Comparison of ENCODE assay signal across 16 cellular contexts in the genomic region with DNA sequence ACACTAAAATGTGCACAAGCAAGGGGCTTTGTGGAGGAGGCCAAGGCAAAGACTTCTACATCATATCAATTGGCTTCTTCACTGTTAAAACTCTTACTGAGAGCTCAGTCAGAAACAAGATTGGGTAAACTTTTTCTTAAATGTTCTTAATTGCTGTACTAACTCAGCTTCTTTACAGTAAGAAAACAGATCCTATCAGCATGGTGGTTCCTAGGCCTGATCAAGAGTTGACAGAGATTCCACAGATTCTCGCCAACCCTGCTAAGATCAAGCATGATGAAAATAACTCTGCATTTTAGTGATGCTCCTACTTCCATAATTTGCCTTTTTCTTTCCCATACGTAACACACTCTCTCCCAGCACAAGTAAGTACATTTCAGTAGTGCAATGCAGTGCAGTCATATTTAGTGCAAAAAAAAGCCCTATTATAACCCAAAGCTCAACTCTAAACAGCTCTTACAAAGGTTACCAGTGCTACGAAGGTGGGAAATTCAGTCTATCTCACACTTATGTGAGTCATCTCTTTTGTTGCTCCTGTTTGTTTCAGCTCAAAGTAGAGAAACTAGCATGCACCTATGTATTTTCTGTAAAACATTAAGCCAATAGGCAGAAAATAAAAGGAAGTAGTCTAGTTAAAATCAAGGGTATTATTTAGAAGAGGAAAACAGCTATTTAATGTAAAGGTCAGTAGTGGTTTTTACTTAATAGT. TPM values are rescaled to one million over a fixed set of nuclear protein-coding genes. Genes with fewer than 3 reads are reported as not detected.
DNase-seq lines count a peak whose midpoint lies in the region; ATAC-seq and TF ChIP-seq lines count a peak whose summit lies in the region.
"Had no signal": no experiment of that assay in that cellular context is flagged by ENCODE, and none has a peak within 500 bp of the region (broad histone marks: within the 10 kb centered on the region; RNA-seq: fewer than 3 reads in every experiment).

No MANE protein-coding gene starts in this region.

- H3K9me3 Mint-ChIP-seq in CD4-positive, CD25-positive, alpha-beta regulatory T cell = peaks cover 0 to 4% (median 0%) of the 10 kb centered on the region in 7 donors
- no peaks in the 10 kb centered on the region for H3K9me3 Mint-ChIP-seq in activated naive CD8-positive, alpha-beta T cell treated with anti-CD3 and anti-CD28 coated beads, Interleukin-2, amount 50 U/mL, for 24 hours

- no peaks in the 10 kb centered on the region for H3K9me3 ChIP-seq in CD4-positive, CD25-positive, alpha-beta regulatory T cell (ENCODE audit: control insufficient read depth in 2 of 2, low read length in 2 of 2)
- H3K9me3 ChIP-seq in suprapubic skin = no peaks in the 10 kb centered on the region
- H3K9me3 ChIP-seq: ascending aorta had no signal

- TF ChIP-seq EP300 in suprapubic skin (IDR thresholded peaks at IDR 0.05) = no peak

- peak overlapping the region; percentile 17 to 86 (median 68) for H3K4me3 Mint-ChIP-seq in CD4-positive, CD25-positive, alpha-beta regulatory T cell
- peak overlapping the region; percentile 7 for H3K4me3 Mint-ChIP-seq in activated naive CD8-positive, alpha-beta T cell treated with anti-CD3 and anti-CD28 coated beads, Interleukin-2, amount 50 U/mL, for 24 hours

- 95% methylated on average over 3 of the region's 3 CpGs for WGBS in suprapubic skin

- TF ChIP-seq POLR2A in suprapubic skin (IDR thresholded peaks at IDR 0.05) = no peak

- TF ChIP-seq CTCF in suprapubic skin (IDR thresholded peaks at IDR 0.05) = no peak

- H3K27ac ChIP-seq in CD4-positive, CD25-positive, alpha-beta regulatory T cell (ENCODE audit: insufficient read depth, low read length, poor library complexity, severe bottlenecking) = peak overlapping the region; percentile 81
- H3K27ac ChIP-seq in suprapubic skin = no peak overlapping the region
- no peak overlapping the region for H3K27ac ChIP-seq in substantia nigra (ENCODE audit: low read depth, low read length, poor library complexity, severe bottlenecking)
- H3K27ac ChIP-seq: ascending aorta had no signal

- peaks cover 99% of the 10 kb centered on the region for H3K4me1 ChIP-seq in CD4-positive, CD25-positive, alpha-beta regulatory T cell (ENCODE audit: control insufficient read depth, insufficient read depth, low read length, poor library complexity, severe bottlenecking)
- peaks cover 20% of the 10 kb centered on the region for H3K4me1 ChIP-seq in suprapubic skin
- H3K4me1 ChIP-seq: ascending aorta had no signal

- H3K27ac Mint-ChIP-seq in CD4-positive, CD25-positive, alpha-beta regulatory T cell = peak overlapping the region; percentile 84 to 97 (median 87)
- H3K27ac Mint-ChIP-seq in activated naive CD8-positive, alpha-beta T cell treated with anti-CD3 and anti-CD28 coated beads, Interleukin-2, amount 50 U/mL, for 24 hours = peak overlapping the region; percentile 78

- H3K36me3 Mint-ChIP-seq in CD4-positive, CD25-positive, alpha-beta regulatory T cell = peaks cover 7% of the 10 kb centered on the region
- H3K36me3 Mint-ChIP-seq in activated naive CD8-positive, alpha-beta T cell treated with anti-CD3 and anti-CD28 coated beads, Interleukin-2, amount 50 U/mL, for 24 hours (ENCODE audit: low read depth) = peaks cover 14% of the 10 kb centered on the region

- no peaks in the 10 kb centered on the region for H3K27me3 Mint-ChIP-seq in CD4-positive, CD25-positive, alpha-beta regulatory T cell
- no peaks in the 10 kb centered on the region for H3K27me3 Mint-ChIP-seq in activated naive CD8-positive, alpha-beta T cell treated with anti-CD3 and anti-CD28 coated beads, Interleukin-2, amount 50 U/mL, for 24 hours

- H3K36me3 ChIP-seq in CD4-positive, CD25-positive, alpha-beta regulatory T cell (ENCODE audit: control insufficient read depth, insufficient read depth, low read length) = no peaks in the 10 kb centered on the region
- no peaks in the 10 kb centered on the region for H3K36me3 ChIP-seq in suprapubic skin
- H3K36me3 ChIP-seq: ascending aorta had no signal

- peaks cover 44 to 92% (median 80%) of the 10 kb centered on the region in 4 donors for H3K4me1 Mint-ChIP-seq in CD4-positive, CD25-positive, alpha-beta regulatory T cell
- peaks cover 90% of the 10 kb centered on the region for H3K4me1 Mint-ChIP-seq in activated naive CD8-positive, alpha-beta T cell treated with anti-CD3 and anti-CD28 coated beads, Interleukin-2, amount 50 U/mL, for 24 hours

- peak in 1 of 3 donors; percentile 70 for DNase-seq in CD4-positive, CD25-positive, alpha-beta regulatory T cell
- no peak for DNase-seq in activated naive CD8-positive, alpha-beta T cell treated with anti-CD3 and anti-CD28 coated beads, Interleukin-2, amount 50 U/mL, for 24 hours
- no peak for DNase-seq in NCI-H1092 (lab: John Stamatoyannopoulos, UW)
- DNase-seq in NOMO-1 treated with DMSO at 0.1 percent for 48 hours (lab: John Stamatoyannopoulos, UW; ENCODE audit: unreplicated experiment) = no peak
- DNase-seq in suprapubic skin (ENCODE audit: low spot score in 2 of 2) = no peak
- DNase-seq in substantia nigra (lab: John Stamatoyannopoulos, UW) = no peak
- DNase-seq: activated CD4-positive, alpha-beta T cell treated with anti-CD3 and anti-CD28 coated beads, Interleukin-2, amount 50 U/mL, for 48 hours; AML-193; MV-4-11; OCI-M1; stimulated activated CD4-positive, alpha-beta T cell treated with anti-CD3 and anti-CD28 coated beads, Interleukin-2, amount 100 ng/mL, for 24 hours had no signal

- no peaks in the 10 kb centered on the region for H3K27me3 ChIP-seq in CD4-positive, CD25-positive, alpha-beta regulatory T cell (ENCODE audit: control insufficient read depth, insufficient read depth, low read length)
- H3K27me3 ChIP-seq in suprapubic skin = no peaks in the 10 kb centered on the region
- H3K27me3 ChIP-seq: ascending aorta had no signal

- peak; percentile 74 to 78 for ATAC-seq in CD4-positive, CD25-positive, alpha-beta regulatory T cell (ENCODE audit: low read depth in 2 of 2)
- ATAC-seq in GM18907 (IDR thresholded peaks at IDR 0.05; ENCODE audit: unreplicated experiment) (peak; percentile 64), HG03175 (IDR thresholded peaks at IDR 0.05; ENCODE audit: unreplicated experiment) (peak; percentile 77)
- peak; percentile 83 for ATAC-seq in activated naive CD8-positive, alpha-beta T cell treated with anti-CD3 and anti-CD28 coated beads, Interleukin-2, amount 50 U/mL, for 24 hours

- H3K4me3 ChIP-seq in CD4-positive, CD25-positive, alpha-beta regulatory T cell (ENCODE audit: low read depth, low read length) = peak overlapping the region; percentile 66
- no peak overlapping the region for H3K4me3 ChIP-seq in suprapubic skin
- H3K4me3 ChIP-seq: ascending aorta had no signal

RNA-seq across cellular contexts. Expression of gene TIGIT, which starts 29.9 kb away (rescaled TPM):
- total RNA-seq in CD4-positive, CD25-positive, alpha-beta regulatory T cell = 72.8 TPM
- 100 to 1,000 TPM; 210 to 246 (median 236) TPM for polyA plus RNA-seq in CD4-positive, CD25-positive, alpha-beta regulatory T cell
- under 1 TPM in 1 of 4 donors, not detected in 3; 0.30 TPM for total RNA-seq in suprapubic skin
- total RNA-seq: ascending aorta, G401, pulmonary artery endothelial cell had no signal

Comparison
In these comparisons a context has a peak if more than half of its experiments do, and no peak if none do; other contexts are left out.
1. RNA of gene TIGIT, which starts 29.9 kb away (total RNA-seq): 72.8 TPM in CD4-positive, CD25-positive, alpha-beta regulatory T cell (single experiment); 0.30 TPM in suprapubic skin; every median in the first group is over 10 times any median in the second.
2. Peak in every context shown above with its lines, with median percentiles within 50 percentile points of each other: ATAC-seq.